ENCODE assay signal across 17 cellular contexts in the genomic region with DNA sequence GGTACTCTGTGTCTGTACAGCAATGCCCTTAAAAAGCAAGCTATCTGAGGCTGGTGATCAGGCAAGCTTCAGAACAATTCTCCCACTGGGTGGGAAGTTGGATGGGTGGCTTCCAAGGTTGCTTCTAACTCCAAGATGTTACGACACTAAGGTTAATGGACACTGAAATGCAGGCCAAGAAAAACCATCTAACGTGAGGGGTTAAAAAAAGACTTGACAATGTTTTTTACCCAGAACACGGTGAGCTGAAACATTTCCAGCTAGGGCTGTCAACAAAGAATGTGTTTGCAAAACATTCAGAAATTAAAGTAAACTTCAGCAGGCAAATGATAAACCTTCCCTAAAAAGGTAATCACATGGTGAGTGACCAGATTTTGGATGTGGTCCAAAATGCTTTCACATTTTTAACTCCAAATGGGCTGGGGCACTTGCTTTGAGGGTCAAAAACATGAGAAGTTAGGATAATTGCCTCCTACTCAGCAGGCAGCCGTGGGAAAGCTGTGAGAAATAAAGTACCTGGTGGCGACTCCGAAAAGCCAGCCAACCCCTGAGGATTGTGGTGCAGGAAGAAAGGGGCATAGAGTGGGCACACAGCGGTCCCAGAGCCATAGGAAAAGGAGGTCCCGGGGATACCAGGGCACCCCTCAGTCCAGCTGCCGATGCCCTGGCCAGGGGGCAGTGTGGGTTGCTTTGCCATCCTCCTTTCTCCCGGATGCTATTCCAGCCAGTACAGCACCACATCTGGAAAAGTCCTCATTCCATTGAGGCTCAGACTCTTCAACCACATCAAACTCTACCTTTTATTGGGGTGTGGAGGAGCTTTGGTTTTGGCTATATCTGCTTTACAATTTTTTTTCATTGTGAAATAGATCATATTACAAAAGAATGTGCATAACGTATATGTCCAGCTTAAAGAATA.
DNase-seq lines count a peak whose midpoint lies in the region; TF ChIP-seq lines count a peak whose summit lies in the region.
"Had no signal": no experiment of that assay in that cellular context is flagged by ENCODE, and none has a peak within 500 bp of the region (broad histone marks: within the 10 kb centered on the region; RNA-seq: fewer than 3 reads in every experiment).

No MANE protein-coding gene starts in this region.

- H3K36me3 ChIP-seq in muscle layer of colon (ENCODE audit: insufficient read depth, low read length) (no peaks in the 10 kb centered on the region), H7 (replicated peaks; ENCODE audit: control insufficient read depth, insufficient read depth, low read length) (no peaks in the 10 kb centered on the region)

- H3K4me1 ChIP-seq in muscle layer of colon (ENCODE audit: insufficient read depth, low read length): peaks cover 67% of the 10 kb centered on the region

- no peak for TF ChIP-seq CTCF in VCaP (conservative IDR thresholded peaks at IDR 0.05)
- TF ChIP-seq CTCF in dorsolateral prefrontal cortex (IDR thresholded peaks at IDR 0.05 in 54 of 56, conservative IDR thresholded peaks at IDR 0.05 in 2 of 56; ENCODE audit: low read depth in 1 of 56, partially characterized antibody in 56 of 56): no peak
- no peak for TF ChIP-seq CTCF in type B pancreatic cell (conservative IDR thresholded peaks at IDR 0.05)

- H3K9me3 Mint-ChIP-seq in type B pancreatic cell: no peaks in the 10 kb centered on the region
- H3K9me3 Mint-ChIP-seq: activated B cell treated with CpG ODN at 0.5 μM for 24 hours; activated naive CD4-positive, alpha-beta T cell treated with anti-CD3 and anti-CD28 coated beads for 36 hours; GM23338; stimulated activated naive CD8-positive, alpha-beta T cell treated with anti-CD3 and anti-CD28 coated beads, Interleukin-15, Interleukin-2, amounts not matched to agents 100 ng/mL and 50 ng/mL, for 24 hours had no signal

- intact Hi-C loops in dorsolateral prefrontal cortex (cut with DNase I): no loop called here

- H3K27ac ChIP-seq in VCaP (0 out of 2 replicates have a peak overlapping the region, but pooled peaks have one; percentile 16), dorsolateral prefrontal cortex (peak overlapping the region in 36 of 59 donors; percentile 5 to 77 (median 54)), muscle layer of colon (ENCODE audit: low read depth, low read length) (peak overlapping the region; percentile 87)

- DNase-seq in dorsolateral prefrontal cortex (no peak), type B pancreatic cell (ENCODE audit: extremely low spot score, unreplicated experiment) (no peak), NCI-H1436 (lab: John Stamatoyannopoulos, UW) (no peak), activated gamma-delta T cell treated with Interleukin-2 at 50 U/mL for 16 hours (no peak), H7 (no peak)
- DNase-seq: activated B cell treated with CpG ODN at 0.5 μM for 24 hours; activated naive CD4-positive, alpha-beta T cell treated with anti-CD3 and anti-CD28 coated beads for 36 hours; caudate nucleus; DMS153; hippocampal formation; NCI-H1105 treated with DMSO at 0.1 percent for 48 hours; NCI-H510A treated with DMSO at 0.1 percent for 48 hours; small intestine had no signal

- peaks cover 25% of the 10 kb centered on the region for H3K4me1 Mint-ChIP-seq in type B pancreatic cell (ENCODE audit: unreplicated experiment)
- H3K4me1 Mint-ChIP-seq: activated B cell treated with CpG ODN at 0.5 μM for 24 hours had no signal

- peak overlapping the region; percentile 58 for H3K4me3 Mint-ChIP-seq in type B pancreatic cell
- H3K4me3 Mint-ChIP-seq: activated B cell treated with CpG ODN at 0.5 μM for 24 hours; activated naive CD4-positive, alpha-beta T cell treated with anti-CD3 and anti-CD28 coated beads for 36 hours; GM23338; stimulated activated naive CD8-positive, alpha-beta T cell treated with anti-CD3 and anti-CD28 coated beads, Interleukin-15, Interleukin-2, amounts not matched to agents 100 ng/mL and 50 ng/mL, for 24 hours had no signal

- H3K9ac ChIP-seq in muscle layer of colon (ENCODE audit: low read length): no peak overlapping the region

- H3K36me3 Mint-ChIP-seq in type B pancreatic cell: no peaks in the 10 kb centered on the region

- H3K4me3 ChIP-seq in dorsolateral prefrontal cortex (no peak overlapping the region), muscle layer of colon (ENCODE audit: low read depth in 1 of 2, low read length in 2 of 2) (no peak overlapping the region), H7 (ENCODE audit: insufficient read depth, low read depth, low read length) (no peak overlapping the region)
- H3K4me3 ChIP-seq: GM23338 had no signal

- H3K9me3 ChIP-seq in muscle layer of colon (ENCODE audit: low read length): no peaks in the 10 kb centered on the region

- H3K27me3 Mint-ChIP-seq in type B pancreatic cell: no peaks in the 10 kb centered on the region

- no peaks in the 10 kb centered on the region for H3K27me3 ChIP-seq in dorsolateral prefrontal cortex
- H3K27me3 ChIP-seq in muscle layer of colon (ENCODE audit: control insufficient read depth in 1 of 2, insufficient read depth in 2 of 2, low read length in 2 of 2): no peaks in the 10 kb centered on the region
- H3K27me3 ChIP-seq in H7 (ENCODE audit: control insufficient read depth, insufficient read depth, low read length): no peaks in the 10 kb centered on the region

- H3K27ac Mint-ChIP-seq in type B pancreatic cell: peak overlapping the region; percentile 77
- H3K27ac Mint-ChIP-seq: activated B cell treated with CpG ODN at 0.5 μM for 24 hours; activated naive CD4-positive, alpha-beta T cell treated with anti-CD3 and anti-CD28 coated beads for 36 hours; stimulated activated naive CD8-positive, alpha-beta T cell treated with anti-CD3 and anti-CD28 coated beads, Interleukin-15, Interleukin-2, amounts not matched to agents 100 ng/mL and 50 ng/mL, for 24 hours had no signal

Comparison
In these comparisons a context has a peak if more than half of its experiments do, and no peak if none do; other contexts are left out.
1. H3K27ac ChIP-seq: peak in every context shown above with its lines; median percentile 87 in muscle layer of colon; 54 in dorsolateral prefrontal cortex; 16 in VCaP.